In the genomic region with DNA sequence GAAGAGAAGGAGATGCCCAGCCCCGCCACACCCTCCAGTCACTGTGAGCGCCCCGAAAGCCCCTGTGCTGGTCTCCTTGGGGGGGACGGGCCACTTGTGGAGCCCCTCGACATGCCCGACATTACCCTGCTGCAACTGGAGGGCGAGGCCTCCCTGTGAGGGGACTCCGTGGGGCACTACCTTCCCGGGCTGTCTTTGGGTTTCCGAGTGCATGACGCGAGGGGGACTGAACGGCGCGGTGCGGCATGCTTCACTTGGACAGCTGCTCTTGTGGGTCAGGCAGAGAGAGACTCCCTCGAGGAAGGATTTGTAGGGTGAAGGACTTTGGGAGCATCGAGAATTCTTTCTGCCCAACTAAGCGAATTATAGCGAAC, we compare ENCODE assay signal across 11 cellular contexts. TPM values are rescaled to one million over a fixed set of nuclear protein-coding genes. Genes with fewer than 3 reads are reported as not detected.
A peak's percentile ranks its signal among the peaks of the same experiment; 100 is the strongest.
DNase-seq lines count a peak whose midpoint lies in the region; ATAC-seq and TF ChIP-seq lines count a peak whose summit lies in the region.
"Had no signal": no experiment of that assay in that cellular context is flagged by ENCODE, and none has a peak within 500 bp of the region (broad histone marks: within the 10 kb centered on the region; RNA-seq: fewer than 3 reads in every experiment).

No MANE protein-coding gene starts in this region.

- H3K4me1 Mint-ChIP-seq in nephron progenitor cell = peaks cover 49% of the 10 kb centered on the region

- H3K9me3 ChIP-seq in heart right ventricle = no peaks in the 10 kb centered on the region
- no peaks in the 10 kb centered on the region for H3K9me3 ChIP-seq in vagina

- peaks cover 85% of the 10 kb centered on the region for H3K27me3 Mint-ChIP-seq in nephron progenitor cell (ENCODE audit: low read depth, poor library complexity)

- TF ChIP-seq POLR2A in vagina (IDR thresholded peaks at IDR 0.05) = no peak

- H3K4me1 ChIP-seq in heart right ventricle = peaks cover 0 to 27% (median 22%) of the 10 kb centered on the region in 9 donors
- peaks cover 16% of the 10 kb centered on the region for H3K4me1 ChIP-seq in vagina

- intact Hi-C loops in heart right ventricle (cut with DNase I) (loop anchor here in 1 of 10 donors (10.0 kb wide), 1 partner anchor 440 kb away; no protein-coding TSS in a partner anchor), cardiac septum (cut with DNase I) (no loop called here), vagina (cut with DNase I) (no loop called here)

- no peak for TF ChIP-seq CTCF in heart right ventricle (IDR thresholded peaks at IDR 0.05)
- TF ChIP-seq CTCF in nephron progenitor cell (IDR thresholded peaks at IDR 0.05) = no peak
- TF ChIP-seq CTCF in vagina (IDR thresholded peaks at IDR 0.05) = no peak

- H3K36me3 Mint-ChIP-seq in nephron progenitor cell (ENCODE audit: low read depth) = no peaks in the 10 kb centered on the region

- no peak overlapping the region for H3K27ac Mint-ChIP-seq in nephron progenitor cell

- H3K27ac ChIP-seq in heart right ventricle = peak overlapping the region in 1 of 10 donors; percentile 54
- no peak overlapping the region for H3K27ac ChIP-seq in vagina

- 7% methylated on average over 20 of the region's 20 CpGs for WGBS in heart right ventricle, 2 donors

- no peaks in the 10 kb centered on the region for H3K9me3 Mint-ChIP-seq in nephron progenitor cell

- ATAC-seq in heart right ventricle (no peak), GM21447 (IDR thresholded peaks at IDR 0.05; ENCODE audit: unreplicated experiment) (no peak)

- H3K36me3 ChIP-seq in heart right ventricle (no peaks in the 10 kb centered on the region), vagina (no peaks in the 10 kb centered on the region)

- H3K4me3 Mint-ChIP-seq in nephron progenitor cell = peak overlapping the region; percentile 88

- H3K4me3 ChIP-seq in heart right ventricle (peak overlapping the region in 9 of 10 donors; percentile 48 to 89 (median 69)), vagina (peak overlapping the region; percentile 50 to 55)

- DNase-seq in heart right ventricle (no peak), cardiac septum (ENCODE audit: low spot score) (no peak), ecto neural progenitor cell (ENCODE audit: low spot score) (peak; percentile 63), nephron progenitor cell (peak; percentile 30), vagina (ENCODE audit: extremely low spot score in 2 of 2) (no peak), glomerular visceral epithelial cell (ENCODE audit: extremely low spot score) (no peak), hepatic stellate cell (ENCODE audit: low spot score) (no peak)

- H3K27me3 ChIP-seq in heart right ventricle = peaks cover 0 to 64% (median 49%) of the 10 kb centered on the region in 7 donors
- no peaks in the 10 kb centered on the region for H3K27me3 ChIP-seq in vagina

RNA-seq across cellular contexts. Expression of a gene that starts 1.1 kb away (rescaled TPM):
- total RNA-seq in heart right ventricle (1 to 10 TPM in 3 of 10 donors, under 1 TPM in 7; 0.11 to 1.5 (median 0.42) TPM), cardiac septum (0.67 TPM), vagina (1.2 TPM)
- polyA plus RNA-seq in heart right ventricle = 1 to 10 TPM; 1.0 to 1.3 TPM

RNA-seq across cellular contexts. Expression of a gene that starts 18.6 kb away (rescaled TPM):
- total RNA-seq in heart right ventricle (not detected), cardiac septum (not detected), vagina (not detected)
- polyA plus RNA-seq in heart right ventricle = not detected
- total RNA-seq: LHCN-M2, omental fat pad had no signal
- polyA plus RNA-seq: esophagus had no signal

RNA-seq across cellular contexts. Expression of a gene that starts 27.2 kb away (rescaled TPM):
- 100 to 1,000 TPM in 1 of 10 donors, 10 to 100 TPM in 9; 73.4 to 103 (median 85.8) TPM for total RNA-seq in heart right ventricle
- polyA plus RNA-seq in heart right ventricle = 10 to 100 TPM; 24.9 to 28.5 TPM
- total RNA-seq in cardiac septum = 69.4 TPM
- 16.9 TPM for total RNA-seq in vagina

Comparison
In these comparisons a context has a peak if more than half of its experiments do, and no peak if none do; other contexts are left out.
1. DNase-seq: peak in ecto neural progenitor cell (single experiment) and nephron progenitor cell (single experiment); none in heart right ventricle (0 of 2), cardiac septum (single experiment), vagina (0 of 2), glomerular visceral epithelial cell (single experiment) and hepatic stellate cell (single experiment).